ENCODE assay signal across 10 cellular contexts in the genomic region with DNA sequence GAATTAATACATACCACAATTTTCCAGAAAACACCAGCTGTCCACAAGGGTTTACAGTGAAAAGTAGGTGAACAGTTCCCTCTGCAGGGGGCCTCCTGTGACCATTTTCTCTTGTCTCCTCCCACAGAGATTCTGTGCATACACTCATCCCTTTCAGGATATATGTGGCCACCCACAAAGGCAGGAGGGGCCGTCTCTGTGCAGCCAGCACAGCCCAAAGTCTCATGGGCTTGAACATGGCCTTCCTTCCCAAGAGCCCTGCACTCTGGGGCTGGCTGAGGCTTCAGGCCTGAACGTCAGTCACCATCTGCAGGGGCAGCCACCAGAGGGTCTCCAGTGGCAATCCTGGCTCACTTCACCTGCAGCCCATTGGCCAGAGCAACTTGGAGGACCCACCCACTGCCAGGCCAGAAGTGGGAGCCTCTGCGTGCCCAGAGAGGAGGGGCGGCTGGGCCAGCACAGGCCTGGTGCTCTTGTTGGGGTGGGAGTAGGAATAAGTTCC. TPM values are rescaled to one million over a fixed set of nuclear protein-coding genes. Genes with fewer than 3 reads are reported as not detected.
DNase-seq lines count a peak whose midpoint lies in the region; ATAC-seq and TF ChIP-seq lines count a peak whose summit lies in the region.
"Had no signal": no experiment of that assay in that cellular context is flagged by ENCODE, and none has a peak within 500 bp of the region (broad histone marks: within the 10 kb centered on the region; RNA-seq: fewer than 3 reads in every experiment).

No MANE protein-coding gene starts in this region.

- ATAC-seq in heart left ventricle: no peak
- ATAC-seq in GM21786 (IDR thresholded peaks at IDR 0.05; ENCODE audit: unreplicated experiment): no peak
- no peak for ATAC-seq in aorta (ENCODE audit: low FRiP score)

- H3K9me3 ChIP-seq in cardiac muscle cell (ENCODE audit: low read depth) (no peaks in the 10 kb centered on the region), heart left ventricle (no peaks in the 10 kb centered on the region), MM.1S (replicated peaks; ENCODE audit: insufficient read depth, low read length) (no peaks in the 10 kb centered on the region), transverse colon (no peaks in the 10 kb centered on the region), aorta (ENCODE audit: control insufficient read depth, low read length) (no peaks in the 10 kb centered on the region)
- H3K9me3 ChIP-seq: upper lobe of left lung had no signal

- no peak overlapping the region for H3K9ac ChIP-seq in MM.1S (ENCODE audit: low read length)
- H3K9ac ChIP-seq: KMS-11 had no signal

- H3K4me3 ChIP-seq in cardiac muscle cell: no peak overlapping the region
- no peak overlapping the region for H3K4me3 ChIP-seq in heart left ventricle
- no peak overlapping the region for H3K4me3 ChIP-seq in fibroblast of pulmonary artery (replicated peaks; ENCODE audit: low read depth, low read length)
- H3K4me3 ChIP-seq in MM.1S (ENCODE audit: low read length): no peak overlapping the region
- no peak overlapping the region for H3K4me3 ChIP-seq in transverse colon
- no peak overlapping the region for H3K4me3 ChIP-seq in aorta (ENCODE audit: low read length in 2 of 2)
- H3K4me3 ChIP-seq: upper lobe of left lung had no signal

- H3F3A ChIP-seq in MM.1S (ENCODE audit: insufficient read depth, low read length): no peaks in the 10 kb centered on the region

- H3K36me3 ChIP-seq in cardiac muscle cell (no peaks in the 10 kb centered on the region), heart left ventricle (peaks cover 0 to 5% (median 0%) of the 10 kb centered on the region in 9 donors), MM.1S (replicated peaks; ENCODE audit: insufficient read depth, low read length) (no peaks in the 10 kb centered on the region), transverse colon (no peaks in the 10 kb centered on the region), aorta (ENCODE audit: control insufficient read depth in 1 of 2, insufficient read depth in 2 of 2, low read length in 1 of 2) (no peaks in the 10 kb centered on the region)
- H3K36me3 ChIP-seq: upper lobe of left lung had no signal

- TF ChIP-seq POLR2A in heart left ventricle (IDR thresholded peaks at IDR 0.05) (no peak), transverse colon (IDR thresholded peaks at IDR 0.05) (no peak)

- intact Hi-C loops in heart left ventricle (cut with DNase I): loop anchor here in 1 of 10 donors (5.0 kb wide), 1 partner anchor 61 kb away; no protein-coding TSS in a partner anchor
- intact Hi-C loops in transverse colon (cut with DNase I; ENCODE audit: low total_unique reads): no loop called here
- intact Hi-C loops in aorta (cut with DNase I): no loop called here

- no peaks in the 10 kb centered on the region for H4K20me1 ChIP-seq in MM.1S (ENCODE audit: insufficient read depth, low read length)

- TF ChIP-seq CTCF in cardiac muscle cell (IDR thresholded peaks at IDR 0.05; ENCODE audit: low read depth, low read length) (peak; percentile 12), heart left ventricle (IDR thresholded peaks at IDR 0.05) (no peak), fibroblast of pulmonary artery (IDR thresholded peaks at IDR 0.05; ENCODE audit: low read length, missing control alignments) (no peak), MM.1S (IDR thresholded peaks at IDR 0.05; ENCODE audit: low read length) (no peak), transverse colon (IDR thresholded peaks at IDR 0.05) (no peak)

- in situ Hi-C loops in transverse colon (cut with MboI; ENCODE audit: low pct_ligation_motif_present in 1 of 4, low pct_unique_long_range_greater_than_20kb in 1 of 4, low sequenced_read_pairs in 3 of 4): no loop called here

- H3K4me1 ChIP-seq in cardiac muscle cell (ENCODE audit: low read depth): peaks cover 18% of the 10 kb centered on the region
- peaks cover 0 to 13% (median 5%) of the 10 kb centered on the region in 12 donors for H3K4me1 ChIP-seq in heart left ventricle
- no peaks in the 10 kb centered on the region for H3K4me1 ChIP-seq in MM.1S (ENCODE audit: low read length)
- peaks cover 0 to 13% (median 8%) of the 10 kb centered on the region in 4 donors for H3K4me1 ChIP-seq in transverse colon
- H3K4me1 ChIP-seq in aorta (ENCODE audit: control insufficient read depth in 1 of 2, insufficient read depth in 2 of 2, low read length in 2 of 2): no peaks in the 10 kb centered on the region

- no peaks in the 10 kb centered on the region for H3K9me2 ChIP-seq in MM.1S (replicated peaks; ENCODE audit: insufficient read depth, low read length)

- DNase-seq in cardiac muscle cell (ENCODE audit: low read depth in 1 of 2, low spot score in 1 of 2) (peak; percentile 70 to 82), heart left ventricle (no peak), RKO (ENCODE audit: low spot score) (peak; percentile 40), fibroblast of pulmonary artery (ENCODE audit: low read depth) (peak; percentile 40), MM.1S (no peak), transverse colon (no peak), aorta (no peak)
- DNase-seq: upper lobe of left lung had no signal

- no peaks in the 10 kb centered on the region for H3K79me2 ChIP-seq in MM.1S (ENCODE audit: low read length)

- H3K27ac ChIP-seq in cardiac muscle cell (peak overlapping the region; percentile 46), heart left ventricle (no peak overlapping the region), MM.1S (ENCODE audit: low read length) (no peak overlapping the region), transverse colon (no peak overlapping the region), aorta (ENCODE audit: low read depth in 1 of 2, low read length in 2 of 2) (no peak overlapping the region)
- H3K27ac ChIP-seq: KMS-11, upper lobe of left lung had no signal

- no peak for TF ChIP-seq EP300 in transverse colon (IDR thresholded peaks at IDR 0.05; ENCODE audit: low read depth)

- 28 to 38% (median 36%) methylated on average over 3 to 4 of the region's 4 CpGs for WGBS in heart left ventricle, 4 donors
- WGBS in transverse colon (ENCODE audit: low coverage in 1 of 2), 2 donors: 60% methylated on average over 1 of the region's 4 CpGs; no CpG with 5 or more reads in 1 of the 2 donors
- 35 to 43% methylated on average over 4 of the region's 4 CpGs for WGBS in aorta, 2 donors

- H3K4me2 ChIP-seq in MM.1S (ENCODE audit: low read depth, low read length): no peak overlapping the region
- H3K4me2 ChIP-seq: KMS-11 had no signal

- no peak overlapping the region for H2AFZ ChIP-seq in MM.1S (ENCODE audit: low read length)

- H3K27me3 ChIP-seq in cardiac muscle cell (no peaks in the 10 kb centered on the region), heart left ventricle (no peaks in the 10 kb centered on the region), MM.1S (replicated peaks; ENCODE audit: insufficient read depth, low read length) (no peaks in the 10 kb centered on the region), transverse colon (peaks cover 6% of the 10 kb centered on the region), aorta (ENCODE audit: control insufficient read depth in 1 of 2, insufficient read depth in 2 of 2, low read length in 1 of 2) (no peaks in the 10 kb centered on the region)
- H3K27me3 ChIP-seq: upper lobe of left lung had no signal

RNA-seq across cellular contexts. Expression of a gene that starts 25.2 kb away (rescaled TPM):
- 83.9 and 136 TPM in 2 replicates for total RNA-seq in cardiac muscle cell
- 121 and 157 TPM in 2 replicates for polyA plus RNA-seq in cardiac muscle cell
- total RNA-seq in heart left ventricle: 10 to 100 TPM; 12.3 to 29.7 (median 20.8) TPM
- 10 to 100 TPM; 22.1 to 26.1 TPM for polyA plus RNA-seq in heart left ventricle
- total RNA-seq in transverse colon: 10 to 100 TPM; 16.9 to 41.9 (median 18.5) TPM
- total RNA-seq in aorta: 10 to 100 TPM; 11.6 to 18.1 TPM
- 10 to 100 TPM in 1 of 2 donors, 1 to 10 TPM in 1; 7.6 to 53.3 TPM for polyA plus RNA-seq in aorta

RNA-seq across cellular contexts. Expression of a gene that starts 49.3 kb away (rescaled TPM):
- 22.4 and 30.4 TPM in 2 replicates for total RNA-seq in cardiac muscle cell
- polyA plus RNA-seq in cardiac muscle cell: 28.7 and 31.3 TPM in 2 replicates
- total RNA-seq in heart left ventricle: 10 to 100 TPM; 15.7 to 28.0 (median 17.9) TPM
- polyA plus RNA-seq in heart left ventricle: 10 to 100 TPM; 15.6 to 21.1 TPM
- 100 to 1,000 TPM in 1 of 4 donors, 10 to 100 TPM in 2, 1 to 10 TPM in 1; 6.8 to 141 (median 24.5) TPM for total RNA-seq in transverse colon
- total RNA-seq in aorta: 10 to 100 TPM in 1 of 2 donors, 1 to 10 TPM in 1; 9.4 to 10.3 TPM
- polyA plus RNA-seq in aorta: 10 to 100 TPM in 1 of 2 donors, 1 to 10 TPM in 1; 3.8 to 12.5 TPM

RNA-seq across cellular contexts. Expression of a gene that starts 57.0 kb away (rescaled TPM):
- 0.18 TPM in 1 of 2 replicates, not detected in the other for total RNA-seq in cardiac muscle cell
- 1.2 and 1.7 TPM in 2 replicates for polyA plus RNA-seq in cardiac muscle cell
- under 1 TPM in 8 of 9 donors, not detected in 1; 0.23 to 0.92 (median 0.49) TPM for total RNA-seq in heart left ventricle
- under 1 TPM; 0.23 to 0.33 TPM for polyA plus RNA-seq in heart left ventricle
- total RNA-seq in transverse colon: under 1 TPM in 1 of 4 donors, not detected in 3; 0.95 TPM
- total RNA-seq in aorta: 1 to 10 TPM; 1.6 to 2.4 TPM
- polyA plus RNA-seq in aorta: 1 to 10 TPM in 1 of 2 donors, not detected in 1; 1.8 TPM

Comparison
In these comparisons a context has a peak if more than half of its experiments do, and no peak if none do; other contexts are left out.
1. DNase-seq: peak in cardiac muscle cell (2 of 2), RKO (single experiment) and fibroblast of pulmonary artery (single experiment); none in heart left ventricle (0 of 5), MM.1S (single experiment), transverse colon (single experiment) and aorta (0 of 2).